ENCODE assay signal across 2 cellular contexts in the genomic region with DNA sequence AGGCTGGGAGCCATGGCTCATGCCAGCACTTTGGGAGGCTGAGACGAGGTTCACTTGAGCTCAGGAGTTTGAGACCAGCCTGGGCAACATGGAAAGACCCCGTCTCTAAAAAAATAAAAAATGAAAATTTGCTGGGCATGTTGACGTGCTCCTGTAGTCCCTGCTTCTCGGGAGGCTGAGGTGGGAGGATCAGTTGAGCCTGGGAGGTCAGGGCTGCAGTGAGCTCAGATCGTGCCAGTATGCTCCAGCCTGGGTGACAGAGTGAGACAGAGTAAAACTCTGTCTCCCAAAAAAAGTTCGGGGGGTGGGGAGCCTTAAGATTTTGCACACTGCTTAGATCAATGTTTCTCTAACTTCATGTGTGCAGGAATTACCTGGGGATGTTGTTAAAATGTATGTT.
TF ChIP-seq lines count a peak whose summit lies in the region.

No MANE protein-coding gene starts in this region.

TF ChIP-seq in HepG2, 621 proteins besides CTCF, POLR2A, EP300 and RAD21:
- TF ChIP-seq ZFP36 (IDR thresholded peaks at IDR 0.05; ENCODE audit: borderline replicate concordance, low read depth, low read length, partially characterized antibody), result no peak
- no peak for TF ChIP-seq ZNF547 (CRISPR knock-in tag; IDR thresholded peaks at IDR 0.05)
- no peak for TF ChIP-seq AKAP8 (CRISPR knock-in tag; IDR thresholded peaks at IDR 0.05)
- TF ChIP-seq, protein P1, sequence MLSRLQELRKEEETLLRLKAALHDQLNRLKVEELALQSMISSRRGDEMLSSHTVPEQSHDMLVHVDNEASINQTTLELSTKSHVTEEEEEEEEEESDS (CRISPR knock-in tag; IDR thresholded peaks at IDR 0.05; ENCODE audit: borderline replicate concordance), result no peak
- no peak for TF ChIP-seq ZZZ3 (CRISPR knock-in tag; IDR thresholded peaks at IDR 0.05; ENCODE audit: borderline replicate concordance)
- TF ChIP-seq, protein P2, sequence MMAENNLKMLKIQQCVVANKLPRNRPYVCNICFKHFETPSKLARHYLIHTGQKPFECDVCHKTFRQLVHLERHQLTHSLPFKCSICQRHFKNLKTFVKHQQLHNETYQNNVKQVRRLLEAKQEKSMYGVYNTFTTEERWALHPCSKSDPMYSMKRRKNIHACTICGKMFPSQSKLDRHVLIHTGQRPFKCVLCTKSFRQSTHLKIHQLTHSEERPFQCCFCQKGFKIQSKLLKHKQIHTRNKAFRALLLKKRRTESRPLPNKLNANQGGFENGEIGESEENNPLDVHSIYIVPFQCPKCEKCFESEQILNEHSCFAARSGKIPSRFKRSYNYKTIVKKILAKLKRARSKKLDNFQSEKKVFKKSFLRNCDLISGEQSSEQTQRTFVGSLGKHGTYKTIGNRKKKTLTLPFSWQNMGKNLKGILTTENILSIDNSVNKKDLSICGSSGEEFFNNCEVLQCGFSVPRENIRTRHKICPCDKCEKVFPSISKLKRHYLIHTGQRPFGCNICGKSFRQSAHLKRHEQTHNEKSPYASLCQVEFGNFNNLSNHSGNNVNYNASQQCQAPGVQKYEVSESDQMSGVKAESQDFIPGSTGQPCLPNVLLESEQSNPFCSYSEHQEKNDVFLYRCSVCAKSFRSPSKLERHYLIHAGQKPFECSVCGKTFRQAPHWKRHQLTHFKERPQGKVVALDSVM (CRISPR knock-in tag; IDR thresholded peaks at IDR 0.05), result peak; percentile 57; the same call in 1 of the 2 replicates

TF ChIP-seq in endothelial cell of umbilical vein, 7 proteins besides CTCF, POLR2A, EP300 and RAD21:
- TF ChIP-seq GATA2 (IDR thresholded peaks at IDR 0.05; ENCODE audit: insufficient read depth, insufficient read length, low read depth, low read length) (no peak), EZH2 (IDR thresholded peaks at IDR 0.05; ENCODE audit: borderline replicate concordance, low read depth, low read length, severe bottlenecking) (no peak), MYC (IDR thresholded peaks at IDR 0.05; ENCODE audit: low read depth, low read length) (no peak), POLR2AphosphoS5 (IDR thresholded peaks at IDR 0.05; ENCODE audit: insufficient read depth, low read depth, low read length) (no peak), JUN (IDR thresholded peaks at IDR 0.05; ENCODE audit: borderline replicate concordance, insufficient read depth, insufficient read length, low read depth) (no peak), FOS (IDR thresholded peaks at IDR 0.05; ENCODE audit: borderline replicate concordance, insufficient read depth, low read length) (no peak)
- TF ChIP-seq, protein P3, sequence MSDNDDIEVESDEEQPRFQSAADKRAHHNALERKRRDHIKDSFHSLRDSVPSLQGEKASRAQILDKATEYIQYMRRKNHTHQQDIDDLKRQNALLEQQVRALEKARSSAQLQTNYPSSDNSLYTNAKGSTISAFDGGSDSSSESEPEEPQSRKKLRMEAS (IDR thresholded peaks at IDR 0.05; ENCODE audit: insufficient read depth, insufficient read length), result no peak
